14 cellular contexts compared by ENCODE assay signal in genomic region chr7:131895541-131896173, GRCh38.
DNase-seq lines count a peak whose midpoint lies in the region; ATAC-seq and TF ChIP-seq lines count a peak whose summit lies in the region.
"Had no signal": no experiment of that assay in that cellular context is flagged by ENCODE, and none has a peak within 500 bp of the region (broad histone marks: within the 10 kb centered on the region; RNA-seq: fewer than 3 reads in every experiment).

No MANE protein-coding gene starts in this region.

- H3K4me1 Mint-ChIP-seq in chondrocyte (ENCODE audit: low read depth) = peaks cover 54% of the 10 kb centered on the region
- H3K4me1 Mint-ChIP-seq: memory B cell had no signal

- H3K9me3 ChIP-seq in MG63 = no peaks in the 10 kb centered on the region
- no peaks in the 10 kb centered on the region for H3K9me3 ChIP-seq in mucosa of descending colon

- intact Hi-C loops in mucosa of descending colon (cut with DNase I, micrococcal nuclease) = no loop called here

- TF ChIP-seq CTCF in chondrocyte (IDR thresholded peaks at IDR 0.05) = no peak
- no peak for TF ChIP-seq CTCF in mucosa of descending colon (IDR thresholded peaks at IDR 0.05)

- no peaks in the 10 kb centered on the region for H3K4me1 ChIP-seq in mucosa of descending colon (ENCODE audit: low read depth)

- DNase-seq in Daoy (ENCODE audit: low read depth) (peak; percentile 99), MG63 (peak; percentile 79), chondrocyte (ENCODE audit: low spot score) (no peak), mucosa of descending colon (no peak), NCI-H1048 (lab: John Stamatoyannopoulos, UW) (no peak)
- DNase-seq: GF-D8; NCI-H1694 treated with DMSO at 0.1 percent for 48 hours; stimulated activated CD4-positive, alpha-beta T cell treated with anti-CD3 and anti-CD28 coated beads, Interleukin-1b, Interleukin-23, amount 100 ng/mL, for 48 hours; trophoblast cell had no signal

- H3K4me3 ChIP-seq in MG63 (no peak overlapping the region), mucosa of descending colon (no peak overlapping the region)

- no peak overlapping the region for H3K4me3 Mint-ChIP-seq in chondrocyte (ENCODE audit: unreplicated experiment)
- H3K4me3 Mint-ChIP-seq: memory B cell had no signal

- peak overlapping the region; percentile 81 for H3K27ac Mint-ChIP-seq in chondrocyte (ENCODE audit: unreplicated experiment)
- H3K27ac Mint-ChIP-seq: activated T-helper 2 cell treated with anti-CD3 and anti-CD28 coated beads, Interferon-gamma antibody, Interleukin-2, Interleukin-4, amounts not matched to agents 10 μg/mL and 5 μg/mL and 100 μg/mL, durations not matched to agents 14 hours and 24 hours and 36 hours; memory B cell had no signal

- no peaks in the 10 kb centered on the region for H3K27me3 Mint-ChIP-seq in chondrocyte (ENCODE audit: low read depth)

- no peaks in the 10 kb centered on the region for H3K9me3 Mint-ChIP-seq in chondrocyte (ENCODE audit: low read depth)
- H3K9me3 Mint-ChIP-seq: activated T-helper 2 cell treated with anti-CD3 and anti-CD28 coated beads, Interferon-gamma antibody, Interleukin-2, Interleukin-4, amounts not matched to agents 10 μg/mL and 5 μg/mL and 100 μg/mL, durations not matched to agents 14 hours and 24 hours and 36 hours; memory B cell had no signal

- ATAC-seq in mucosa of descending colon (peak; percentile 51), GM21528 (IDR thresholded peaks at IDR 0.05; ENCODE audit: low FRiP score, unreplicated experiment) (no peak), HG03045 (IDR thresholded peaks at IDR 0.05; ENCODE audit: unreplicated experiment) (no peak), HG02870 (IDR thresholded peaks at IDR 0.05; ENCODE audit: unreplicated experiment) (no peak)

- H3K27me3 ChIP-seq in MG63 = no peaks in the 10 kb centered on the region

- H3K36me3 Mint-ChIP-seq in chondrocyte (ENCODE audit: low read depth) = no peaks in the 10 kb centered on the region
- H3K36me3 Mint-ChIP-seq: memory B cell had no signal

- H3K36me3 ChIP-seq in MG63 (no peaks in the 10 kb centered on the region), mucosa of descending colon (ENCODE audit: low read depth) (no peaks in the 10 kb centered on the region)

Comparison
In these comparisons a context has a peak if more than half of its experiments do, and no peak if none do; other contexts are left out.
1. DNase-seq: peak in Daoy (single experiment) and MG63 (single experiment); none in chondrocyte (single experiment), mucosa of descending colon (0 of 3) and NCI-H1048 (single experiment).